In genomic region chrX:15335135-15336022, GRCh38 we compare ENCODE assay signal across 8 cellular contexts. TPM values are rescaled to one million over a fixed set of nuclear protein-coding genes. Genes with fewer than 3 reads are reported as not detected.
DNase-seq lines count a peak whose midpoint lies in the region; ATAC-seq and TF ChIP-seq lines count a peak whose summit lies in the region.

Gene PIGA (minus strand): TSS chrX:15335523. CDS start chrX:15331930, 3,593 bp downstream.

- TF ChIP-seq CTCF in Panc1 (IDR thresholded peaks at IDR 0.05), result no peak
- TF ChIP-seq CTCF in esophagus muscularis mucosa (IDR thresholded peaks at IDR 0.05), result no peak

- H3K4me3 Mint-ChIP-seq in activated T-cell treated with anti-CD3 and anti-CD28 coated beads, Interleukin-2, amount 50 U/mL, for 4 hours, result peak within 1 kb of the TSS; percentile 92

- DNase-seq in DMS53 (lab: John Stamatoyannopoulos, UW) (peak; percentile 99), KG1 (lab: John Stamatoyannopoulos, UW) (peak; percentile 61), Panc1 (ENCODE audit: low read depth, low spot score) (peak; percentile 64), esophagus muscularis mucosa (ENCODE audit: extremely low spot score) (peak; percentile 98)
- peak; percentile 83 for DNase-seq in activated T-cell treated with anti-CD3 and anti-CD28 coated beads, Interleukin-2, amount 50 U/mL, for 4 hours
- peak; percentile 85 to 87 for DNase-seq in stimulated activated CD8-positive, alpha-beta memory T cell treated with anti-CD3 and anti-CD28 coated beads, Interleukin-7, amount 100 ng/mL, for 4 hours (ENCODE audit: low read depth in 2 of 2)

- H3K9me3 ChIP-seq in Panc1 (ENCODE audit: control insufficient read depth, insufficient read depth, low read depth, low read length) (no peaks in the 10 kb centered on the region), esophagus muscularis mucosa (peaks cover 0 to 5% (median 0%) of the 10 kb centered on the region in 4 donors), muscle layer of duodenum (ENCODE audit: control insufficient read depth in 1 of 2, low read length in 2 of 2) (no peaks in the 10 kb centered on the region)

- H3K27me3 ChIP-seq in Panc1 (ENCODE audit: control insufficient read depth, insufficient read depth, low read length) (no peaks in the 10 kb centered on the region), esophagus muscularis mucosa (no peaks in the 10 kb centered on the region), muscle layer of duodenum (ENCODE audit: low read depth, low read length) (no peaks in the 10 kb centered on the region)

- peaks cover 15% of the 10 kb centered on the region for H3K4me1 Mint-ChIP-seq in activated T-cell treated with anti-CD3 and anti-CD28 coated beads, Interleukin-2, amount 50 U/mL, for 4 hours (ENCODE audit: low read depth)

- in situ Hi-C loops in Panc1 (cut with HindIII; ENCODE audit: low pct_unique_long_range_greater_than_20kb, low sequenced_read_pairs), result no loop called here

- peak; percentile 86 for TF ChIP-seq POLR2A in esophagus muscularis mucosa (IDR thresholded peaks at IDR 0.05; ENCODE audit: low read depth)

- TF ChIP-seq EP300 in esophagus muscularis mucosa (IDR thresholded peaks at IDR 0.05), result no peak

- peaks cover 8% of the 10 kb centered on the region for H3K27me3 Mint-ChIP-seq in activated T-cell treated with anti-CD3 and anti-CD28 coated beads, Interleukin-2, amount 50 U/mL, for 4 hours (ENCODE audit: low read depth)

- POLR2A ChIA-PET in Panc1 (lab: Charles Lee), result no interaction called here

- intact Hi-C loops in Panc1 (cut with micrococcal nuclease; ENCODE audit: unreplicated experiment), result no loop called here
- intact Hi-C loops in esophagus muscularis mucosa (cut with DNase I), result loop anchor here (10.0 kb wide), 1 partner anchor 339 kb away; no protein-coding TSS in a partner anchor

- peak within 1 kb of the TSS; percentile 66 for H3K27ac ChIP-seq in Panc1 (ENCODE audit: low read length)
- H3K27ac ChIP-seq in esophagus muscularis mucosa (replicated peaks in 1 of 4), result peak within 1 kb of the TSS; percentile 76 to 91 (median 84)
- peak within 1 kb of the TSS; percentile 86 for H3K27ac ChIP-seq in muscle layer of duodenum (ENCODE audit: low read length)

- H3K36me3 ChIP-seq in Panc1 (ENCODE audit: control insufficient read depth, insufficient read depth, low read length) (no peaks in the 10 kb centered on the region; the same call in 1 of the 2 replicates), esophagus muscularis mucosa (peaks cover 0 to 15% (median 8%) of the 10 kb centered on the region in 4 donors), muscle layer of duodenum (ENCODE audit: control insufficient read depth in 1 of 2, insufficient read depth in 2 of 2, low read length in 2 of 2) (peaks cover 0 to 4% of the 10 kb centered on the region in 2 donors)

- peaks cover 4% of the 10 kb centered on the region for H3K36me3 Mint-ChIP-seq in activated T-cell treated with anti-CD3 and anti-CD28 coated beads, Interleukin-2, amount 50 U/mL, for 4 hours (ENCODE audit: insufficient read depth)

- H3K4me1 ChIP-seq in Panc1 (ENCODE audit: control insufficient read depth, insufficient read depth, low read length) (no peaks in the 10 kb centered on the region), esophagus muscularis mucosa (peaks cover 0 to 9% (median 6%) of the 10 kb centered on the region in 4 donors), muscle layer of duodenum (ENCODE audit: control insufficient read depth in 1 of 2, insufficient read depth in 2 of 2, low read length in 2 of 2) (no peaks in the 10 kb centered on the region)

- WGBS in esophagus muscularis mucosa, result 38% methylated on average over 18 of the region's 72 CpGs

- BruUV-seq in Panc1 (replicated peaks; lab: Mats Ljungman, UMichigan), result no TSS peak

- ATAC-seq in GM21723 (IDR thresholded peaks at IDR 0.05; ENCODE audit: unreplicated experiment) (peak; percentile 98), Panc1 (peak; percentile 100)
- peak; percentile 95 to 98 for ATAC-seq in activated T-cell treated with anti-CD3 and anti-CD28 coated beads, Interleukin-2, amount 50 U/mL, for 4 hours

- H3K4me3 ChIP-seq in Panc1 (ENCODE audit: low read depth in 2 of 2, low read length in 2 of 2) (peak within 1 kb of the TSS; percentile 63 to 79), esophagus muscularis mucosa (peak within 1 kb of the TSS; percentile 62 to 78 (median 74)), muscle layer of duodenum (ENCODE audit: low read depth in 1 of 2, low read length in 2 of 2) (peak within 1 kb of the TSS; percentile 71 to 81)

- no peaks in the 10 kb centered on the region for H3K9me3 Mint-ChIP-seq in activated T-cell treated with anti-CD3 and anti-CD28 coated beads, Interleukin-2, amount 50 U/mL, for 4 hours

- CTCF ChIA-PET in Panc1 (lab: Charles Lee), result no interaction called here

RNA-seq across cellular contexts. Expression of gene PIGA, which starts in this region (rescaled TPM):
- total RNA-seq in Panc1 (2021; ENCODE audit: unreplicated experiment), result 8.2 TPM
- 2.2 TPM for polyA plus RNA-seq in Panc1 (2012; ENCODE audit: insufficient read length)
- total RNA-seq in activated T-cell treated with anti-CD3 and anti-CD28 coated beads, Interleukin-2, amount 50 U/mL, for 4 hours, result 10 to 100 TPM; 17.0 to 22.8 (median 17.5) TPM
- 1 to 10 TPM; 3.2 to 6.6 (median 4.2) TPM for total RNA-seq in esophagus muscularis mucosa

Comparison
In these comparisons a context has a peak if more than half of its experiments do, and no peak if none do; other contexts are left out.
1. Peak in every context shown above with its lines: DNase-seq, ATAC-seq, H3K4me3 ChIP-seq and H3K27ac ChIP-seq.